11 cellular contexts compared by ENCODE assay signal in genomic region chr12:92573104-92573503, GRCh38.
"Had no signal": no experiment of that assay in that cellular context is flagged by ENCODE, and none has a peak within 500 bp of the region (broad histone marks: within the 10 kb centered on the region; RNA-seq: fewer than 3 reads in every experiment).

No MANE protein-coding gene starts in this region.

- H3K9me3 ChIP-seq: SK-N-SH, upper lobe of right lung had no signal

- DNase-seq: activated CD4-positive, CD25-positive, alpha-beta regulatory T cell; amniotic stem cell; heart right ventricle; left ventricle myocardium superior; right cardiac atrium; SK-N-SH; stimulated activated naive CD4-positive, alpha-beta T cell; T-helper 2 cell; upper lobe of right lung had no signal

- H3K9me3 Mint-ChIP-seq: mesothelial cell of epicardium had no signal

- H3K36me3 Mint-ChIP-seq: mesothelial cell of epicardium had no signal

- H3K27ac Mint-ChIP-seq: mesothelial cell of epicardium had no signal

- H3K4me3 Mint-ChIP-seq: mesothelial cell of epicardium had no signal

- H3K4me3 ChIP-seq: heart right ventricle, upper lobe of right lung had no signal

- H3K4me1 Mint-ChIP-seq: mesothelial cell of epicardium had no signal

- H3K27ac ChIP-seq: heart right ventricle, upper lobe of right lung had no signal

- ATAC-seq: activated naive CD4-positive, alpha-beta T cell treated with anti-CD3 and anti-CD28 coated beads, Interleukin-2, amount 50 U/mL, for 72 hours; heart right ventricle; left ventricle myocardium superior; right cardiac atrium; upper lobe of right lung had no signal

- H3K36me3 ChIP-seq: heart right ventricle, upper lobe of right lung had no signal

- H3K27me3 ChIP-seq: heart right ventricle, upper lobe of right lung had no signal
